In the genomic region with DNA sequence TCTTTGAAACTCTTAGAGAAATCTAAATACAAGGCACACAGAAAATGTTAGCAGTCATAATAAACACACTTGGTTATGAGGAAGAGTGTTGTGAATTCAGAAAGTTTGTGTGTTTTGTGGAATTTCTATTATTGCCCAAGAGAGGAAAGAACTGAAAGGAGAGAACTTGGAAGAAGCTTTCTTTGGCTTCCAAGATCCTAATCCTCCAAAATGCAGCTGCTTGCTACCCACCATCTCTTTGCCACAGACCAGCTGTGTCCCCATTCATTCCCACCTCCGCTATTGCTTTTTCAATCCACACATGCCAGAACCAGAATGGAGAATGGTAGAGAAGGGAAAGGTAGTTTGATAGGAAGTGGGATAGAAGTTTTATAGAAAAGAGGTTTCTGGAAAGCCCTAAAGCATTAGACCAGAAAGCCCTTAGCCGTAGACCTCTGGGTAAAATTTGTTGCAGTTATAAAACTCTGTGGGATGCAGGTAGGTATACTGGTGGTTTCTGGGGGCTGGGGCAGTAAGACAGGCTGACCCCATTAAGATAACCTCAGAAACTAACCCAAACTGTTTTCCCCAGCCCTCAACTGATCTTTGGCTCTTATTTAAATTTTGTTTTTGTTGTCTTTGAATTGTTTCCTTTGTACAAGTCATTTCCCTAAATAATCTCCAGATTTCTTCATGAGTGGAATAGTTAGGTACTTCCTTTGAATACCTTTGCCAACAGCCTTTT, we compare ENCODE assay signal across 17 cellular contexts.
A peak's percentile ranks its signal among the peaks of the same experiment; 100 is the strongest.
DNase-seq lines count a peak whose midpoint lies in the region; ATAC-seq and TF ChIP-seq lines count a peak whose summit lies in the region.
"Had no signal": no experiment of that assay in that cellular context is flagged by ENCODE, and none has a peak within 500 bp of the region (broad histone marks: within the 10 kb centered on the region; RNA-seq: fewer than 3 reads in every experiment).

No MANE protein-coding gene starts in this region.

- H3K79me2 ChIP-seq in H9 (ENCODE audit: insufficient read depth, low read length) = no peaks in the 10 kb centered on the region

- no peak for DNase-seq in H9
- DNase-seq in WTC11 (ENCODE audit: low spot score) = no peak
- DNase-seq in fibroblast of the aortic adventitia (ENCODE audit: low read depth) = peak; percentile 44
- DNase-seq in NCI-H187 treated with DMSO at 0.1 percent for 48 hours (lab: John Stamatoyannopoulos, UW) = no peak
- DNase-seq: activated CD4-positive, alpha-beta T cell treated with anti-CD3 and anti-CD28 coated beads for 4 hours; activated naive CD8-positive, alpha-beta T cell treated with anti-CD3 and anti-CD28 coated beads, Interleukin-2, amount 50 U/mL, for 24 hours; cortex of kidney; MM.1S; NCI-H2107; NCI-H748 treated with DMSO at 0.1 percent for 48 hours; stimulated activated naive B cell treated with anti-CD40 and anti-IgM and Interleukin-4, amounts not matched to agents 10 μg/mL and 1 μg/mL and 100 μg/mL, for 72 hours; T-helper 9 cell had no signal

- no peak overlapping the region for H3K14ac ChIP-seq in H9 (ENCODE audit: insufficient read depth, low read length)

- no peaks in the 10 kb centered on the region for H3K27me3 ChIP-seq in H9 (ENCODE audit: insufficient read depth, low read length)

- no peak overlapping the region for H3K18ac ChIP-seq in H9 (ENCODE audit: insufficient read length, low read depth, low read length)

- no peak overlapping the region for H2BK12ac ChIP-seq in H9 (ENCODE audit: insufficient read length, low read depth, low read length)

- H3K4ac ChIP-seq in H9 (ENCODE audit: low read depth, low read length) = no peak overlapping the region

- ATAC-seq in WTC11 = peak; percentile 55
- ATAC-seq in GM18861 (IDR thresholded peaks at IDR 0.05; ENCODE audit: unreplicated experiment) = no peak
- no peak for ATAC-seq in GM21381 (IDR thresholded peaks at IDR 0.05; ENCODE audit: unreplicated experiment)
- no peak for ATAC-seq in GM19328 (IDR thresholded peaks at IDR 0.05; ENCODE audit: unreplicated experiment)
- ATAC-seq: activated naive CD8-positive, alpha-beta T cell treated with anti-CD3 and anti-CD28 coated beads, Interleukin-2, amount 50 U/mL, for 24 hours; stimulated activated naive B cell treated with anti-CD40 and anti-IgM and Interleukin-4, amounts not matched to agents 10 μg/mL and 1 μg/mL and 100 μg/mL, for 72 hours had no signal

- H4K20me1 ChIP-seq in H9 (ENCODE audit: control insufficient read depth, insufficient read depth, insufficient read length) = no peaks in the 10 kb centered on the region

- no peak overlapping the region for H3K4me3 Mint-ChIP-seq in H9
- no peak overlapping the region; the same call in 1 of the 2 replicates for H3K4me3 Mint-ChIP-seq in WTC11
- H3K4me3 Mint-ChIP-seq: activated naive CD8-positive, alpha-beta T cell treated with anti-CD3 and anti-CD28 coated beads, Interleukin-2, amount 50 U/mL, for 24 hours; neural crest cell; stimulated activated naive B cell treated with anti-CD40 and anti-IgM and Interleukin-4, amounts not matched to agents 10 μg/mL and 1 μg/mL and 100 μg/mL, for 72 hours had no signal

- no peaks in the 10 kb centered on the region for H3K9me3 Mint-ChIP-seq in H9
- H3K9me3 Mint-ChIP-seq in WTC11 = no peaks in the 10 kb centered on the region
- H3K9me3 Mint-ChIP-seq: activated naive CD8-positive, alpha-beta T cell treated with anti-CD3 and anti-CD28 coated beads, Interleukin-2, amount 50 U/mL, for 24 hours; neural crest cell; stimulated activated naive B cell treated with anti-CD40 and anti-IgM and Interleukin-4, amounts not matched to agents 10 μg/mL and 1 μg/mL and 100 μg/mL, for 72 hours had no signal

- H3K27me3 Mint-ChIP-seq in H9 (ENCODE audit: low read depth) (no peaks in the 10 kb centered on the region), WTC11 (ENCODE audit: low read depth) (no peaks in the 10 kb centered on the region)
- H3K27me3 Mint-ChIP-seq: activated naive CD8-positive, alpha-beta T cell treated with anti-CD3 and anti-CD28 coated beads, Interleukin-2, amount 50 U/mL, for 24 hours; stimulated activated naive B cell treated with anti-CD40 and anti-IgM and Interleukin-4, amounts not matched to agents 10 μg/mL and 1 μg/mL and 100 μg/mL, for 72 hours had no signal

- TF ChIP-seq CTCF in H9 (conservative IDR thresholded peaks at IDR 0.05) = no peak
- no peak for TF ChIP-seq CTCF in WTC11 (IDR thresholded peaks at IDR 0.05)
- TF ChIP-seq CTCF in fibroblast of the aortic adventitia (IDR thresholded peaks at IDR 0.05; ENCODE audit: insufficient read depth, low read length) = no peak

- H4K8ac ChIP-seq in H9 (replicated peaks; ENCODE audit: insufficient read length, low read depth, low read length) = no peak overlapping the region

- no peaks in the 10 kb centered on the region for H3K9me3 ChIP-seq in H9 (ENCODE audit: control insufficient read depth, low read depth, low read length)

- no peak overlapping the region for H2AFZ ChIP-seq in H9 (ENCODE audit: low read length)

- no peaks in the 10 kb centered on the region for H3K36me3 Mint-ChIP-seq in H9 (ENCODE audit: insufficient read depth in 1 of 3, low read depth in 3 of 3)
- H3K36me3 Mint-ChIP-seq in WTC11 = no peaks in the 10 kb centered on the region

- peaks cover 4% of the 10 kb centered on the region for H3K4me1 ChIP-seq in H9 (ENCODE audit: insufficient read depth, low read length)

- H2BK5ac ChIP-seq in H9 (ENCODE audit: insufficient read length, low read length) = no peak overlapping the region

- CTCF ChIA-PET in WTC11 (lab: Charles Lee) = interaction anchor here (0.7 to 3.2 kb wide), 5 partner anchors 38 to 174 kb away, joined by 3 to 15 read pairs (median 4); no protein-coding TSS in a partner anchor

- H3K4me1 Mint-ChIP-seq in H9 (peaks cover 18 to 28% of the 10 kb centered on the region in 2 experiments), WTC11 (peaks cover 46% of the 10 kb centered on the region)
- H3K4me1 Mint-ChIP-seq: neural crest cell had no signal

- no peak overlapping the region for H3K9ac ChIP-seq in H9 (ENCODE audit: extremely low read depth, insufficient read length, low read length)

- no peak overlapping the region for H2BK20ac ChIP-seq in H9 (ENCODE audit: low read depth, low read length, poor library complexity, severe bottlenecking)

- no peak overlapping the region for H2AK5ac ChIP-seq in H9 (ENCODE audit: insufficient read length, low read length)

- no peak overlapping the region for H3K4me2 ChIP-seq in H9 (ENCODE audit: insufficient read depth, insufficient read length, low read length)

- peaks cover 3% of the 10 kb centered on the region for H3K79me1 ChIP-seq in H9 (ENCODE audit: insufficient read depth, low read depth, low read length, poor library complexity, severe bottlenecking)

- H3K4me3 ChIP-seq in fibroblast of the aortic adventitia (ENCODE audit: low read depth, low read length) (no peak overlapping the region), skin epidermis (no peak overlapping the region)

- no peak overlapping the region for H4K5ac ChIP-seq in H9 (ENCODE audit: insufficient read length, low read depth, low read length)

- POLR2A ChIA-PET in WTC11 (lab: Charles Lee) = interaction anchor here (0.7 kb wide), 1 partner anchor 131 kb away, joined by 4 read pairs; no protein-coding TSS in a partner anchor

- whole genome bisulfite sequencing in H9 (ENCODE audit: extremely low coverage, insufficient read length, low lambda C conversion rate) = no CpG with 5 or more reads among the region's 2 CpGs

- no peak overlapping the region for H3K27ac ChIP-seq in H9 (ENCODE audit: insufficient read length, low read depth, low read length)
- peak overlapping the region in 18 of 21 experiments; percentile 2 to 65 (median 33) for H3K27ac ChIP-seq in skin epidermis

- no peak overlapping the region for H2BK120ac ChIP-seq in H9 (ENCODE audit: low read depth, low read length, poor library complexity, severe bottlenecking)

- H3K23me2 ChIP-seq in H9 (ENCODE audit: insufficient read length, low read depth, low read length, poor library complexity, severe bottlenecking) = no peaks in the 10 kb centered on the region

- H3T11ph ChIP-seq in H9 (ENCODE audit: low read length) = no peak overlapping the region

- H3K27ac Mint-ChIP-seq in H9 (peak overlapping the region; percentile 34 to 75 (median 63); a peak in 4 of 7 replicates), WTC11 (peak overlapping the region; percentile 36)
- H3K27ac Mint-ChIP-seq: activated naive CD8-positive, alpha-beta T cell treated with anti-CD3 and anti-CD28 coated beads, Interleukin-2, amount 50 U/mL, for 24 hours; stimulated activated naive B cell treated with anti-CD40 and anti-IgM and Interleukin-4, amounts not matched to agents 10 μg/mL and 1 μg/mL and 100 μg/mL, for 72 hours had no signal

- H3K56ac ChIP-seq in H9 (ENCODE audit: insufficient read length, low read depth, low read length) = no peak overlapping the region

- H2BK15ac ChIP-seq in H9 (ENCODE audit: low read depth, low read length) = no peak overlapping the region

- H4K91ac ChIP-seq in H9 (ENCODE audit: insufficient read length, low read depth, low read length) = no peak overlapping the region

- H3K23ac ChIP-seq in H9 (ENCODE audit: insufficient read length, low read depth, low read length) = no peak overlapping the region

TF ChIP-seq in WTC11, 78 proteins besides CTCF, POLR2A, EP300 and RAD21 (continues in another document):
- TF ChIP-seq, protein P1, sequence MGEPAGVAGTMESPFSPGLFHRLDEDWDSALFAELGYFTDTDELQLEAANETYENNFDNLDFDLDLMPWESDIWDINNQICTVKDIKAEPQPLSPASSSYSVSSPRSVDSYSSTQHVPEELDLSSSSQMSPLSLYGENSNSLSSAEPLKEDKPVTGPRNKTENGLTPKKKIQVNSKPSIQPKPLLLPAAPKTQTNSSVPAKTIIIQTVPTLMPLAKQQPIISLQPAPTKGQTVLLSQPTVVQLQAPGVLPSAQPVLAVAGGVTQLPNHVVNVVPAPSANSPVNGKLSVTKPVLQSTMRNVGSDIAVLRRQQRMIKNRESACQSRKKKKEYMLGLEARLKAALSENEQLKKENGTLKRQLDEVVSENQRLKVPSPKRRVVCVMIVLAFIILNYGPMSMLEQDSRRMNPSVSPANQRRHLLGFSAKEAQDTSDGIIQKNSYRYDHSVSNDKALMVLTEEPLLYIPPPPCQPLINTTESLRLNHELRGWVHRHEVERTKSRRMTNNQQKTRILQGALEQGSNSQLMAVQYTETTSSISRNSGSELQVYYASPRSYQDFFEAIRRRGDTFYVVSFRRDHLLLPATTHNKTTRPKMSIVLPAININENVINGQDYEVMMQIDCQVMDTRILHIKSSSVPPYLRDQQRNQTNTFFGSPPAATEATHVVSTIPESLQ (CRISPR knock-in tag; IDR thresholded peaks at IDR 0.05) = no peak
- TF ChIP-seq USF1 (CRISPR knock-in tag; IDR thresholded peaks at IDR 0.05) = no peak
- TF ChIP-seq, protein P2, sequence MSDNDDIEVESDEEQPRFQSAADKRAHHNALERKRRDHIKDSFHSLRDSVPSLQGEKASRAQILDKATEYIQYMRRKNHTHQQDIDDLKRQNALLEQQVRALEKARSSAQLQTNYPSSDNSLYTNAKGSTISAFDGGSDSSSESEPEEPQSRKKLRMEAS (CRISPR knock-in tag; IDR thresholded peaks at IDR 0.05) = no peak
